ENCODE assay signal across 1 cellular context in the genomic region with DNA sequence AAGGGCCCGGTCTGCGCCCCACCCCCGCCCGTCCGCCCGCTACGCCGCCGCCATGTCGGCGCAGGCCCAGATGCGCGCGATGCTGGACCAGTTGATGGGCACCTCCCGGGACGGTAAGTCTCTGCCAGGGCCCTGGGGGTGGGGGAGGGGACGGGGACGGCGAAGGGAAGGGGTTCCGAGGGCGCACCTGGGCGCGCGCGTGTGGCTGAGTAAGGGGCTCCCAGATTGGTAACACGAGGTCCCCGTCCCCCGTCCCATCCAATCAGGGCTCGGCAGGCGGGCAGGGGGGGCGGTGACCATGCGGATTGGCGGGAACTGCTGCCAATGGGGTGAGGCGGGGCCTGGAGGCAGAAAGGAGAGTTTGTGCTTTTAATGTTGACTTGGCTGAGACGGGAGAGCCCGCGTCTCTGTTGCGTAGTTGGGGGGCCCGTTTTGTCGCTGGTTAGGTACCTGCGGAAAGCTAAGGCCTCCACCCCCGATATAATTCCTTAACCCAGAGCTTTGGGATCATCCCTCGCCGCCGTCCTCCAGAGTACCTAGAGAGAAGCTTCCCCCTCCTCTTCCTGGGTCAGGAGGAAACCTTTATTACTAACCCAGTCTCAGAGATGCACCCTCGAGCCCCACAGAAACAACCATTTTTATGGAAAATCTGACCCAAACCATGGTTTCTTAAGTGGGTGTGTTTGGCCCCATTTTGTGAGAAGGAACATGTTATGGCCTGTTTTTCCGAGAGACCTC.
TF ChIP-seq lines count a peak whose summit lies in the region.

No MANE protein-coding gene starts in this region.

TF ChIP-seq in SK-N-SH, 30 proteins besides CTCF, POLR2A, EP300 and RAD21 (continued from another document):
- peak; percentile 76 for TF ChIP-seq POLR2AphosphoS5 (IDR thresholded peaks at IDR 0.05; ENCODE audit: low read depth, low read length)
- TF ChIP-seq, protein P1, sequence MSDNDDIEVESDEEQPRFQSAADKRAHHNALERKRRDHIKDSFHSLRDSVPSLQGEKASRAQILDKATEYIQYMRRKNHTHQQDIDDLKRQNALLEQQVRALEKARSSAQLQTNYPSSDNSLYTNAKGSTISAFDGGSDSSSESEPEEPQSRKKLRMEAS (IDR thresholded peaks at IDR 0.05; ENCODE audit: low read depth), result peak; percentile 84
